In the genomic region with DNA sequence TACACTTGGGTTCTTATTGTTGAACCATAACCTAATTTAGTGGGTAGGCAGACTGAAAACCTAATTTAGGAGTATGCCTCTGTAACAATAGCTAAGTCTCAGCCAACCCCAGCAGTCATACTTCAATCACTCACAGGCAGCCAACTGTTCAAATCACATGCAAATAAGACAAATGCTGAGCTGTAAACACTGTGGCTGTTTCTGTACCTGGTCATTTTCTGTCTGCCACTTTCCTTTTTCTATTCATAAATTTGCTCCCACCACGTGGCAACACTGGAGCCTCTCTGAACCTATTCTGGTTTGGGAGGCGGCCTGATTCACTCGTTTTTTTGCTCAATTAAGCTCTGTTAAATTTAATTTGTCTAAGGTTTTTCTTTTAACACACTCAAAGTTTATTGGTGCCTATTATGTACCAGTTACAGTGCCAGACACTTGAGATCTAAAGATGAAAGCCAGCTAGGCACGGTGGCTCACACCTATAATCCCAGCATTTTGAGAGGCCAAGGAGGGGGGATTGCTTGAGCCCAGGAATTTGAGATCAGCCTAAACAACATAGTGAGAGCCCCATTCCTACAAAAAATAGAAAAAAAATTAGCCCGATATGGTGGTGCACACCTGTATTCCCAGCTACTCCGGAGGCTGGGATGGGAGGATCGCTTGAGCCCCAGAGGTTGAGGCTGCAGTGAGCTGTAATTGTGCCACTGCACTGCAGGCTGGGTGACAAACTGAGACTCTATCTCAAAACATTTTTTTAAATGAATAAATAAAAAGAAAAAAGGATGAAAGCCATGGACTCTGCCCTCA, we compare ENCODE assay signal across 1 cellular context.
TF ChIP-seq lines count a peak whose summit lies in the region.

No MANE protein-coding gene starts in this region.

TF ChIP-seq in H1, 55 proteins besides CTCF, POLR2A, EP300 and RAD21:
- TF ChIP-seq SP2 (IDR thresholded peaks at IDR 0.05; ENCODE audit: low read length) (no peak), GABPA (IDR thresholded peaks at IDR 0.05; ENCODE audit: borderline replicate concordance, insufficient read depth, low read length) (no peak), SIN3A (conservative IDR thresholded peaks at IDR 0.05 in 1 of 2, IDR thresholded peaks at IDR 0.05 in 1 of 2; ENCODE audit: low read depth in 1 of 2, low read length in 2 of 2) (no peak), TCF12 (IDR thresholded peaks at IDR 0.05; ENCODE audit: low read depth, low read length) (no peak), TAF1 (IDR thresholded peaks at IDR 0.05; ENCODE audit: low read depth, low read length) (0 out of 2 replicates have a peak, but pooled peaks have one; percentile 10)
TF ChIP-seq in H1: peak in this region for 1.
